11 cellular contexts compared by ENCODE assay signal in the genomic region with DNA sequence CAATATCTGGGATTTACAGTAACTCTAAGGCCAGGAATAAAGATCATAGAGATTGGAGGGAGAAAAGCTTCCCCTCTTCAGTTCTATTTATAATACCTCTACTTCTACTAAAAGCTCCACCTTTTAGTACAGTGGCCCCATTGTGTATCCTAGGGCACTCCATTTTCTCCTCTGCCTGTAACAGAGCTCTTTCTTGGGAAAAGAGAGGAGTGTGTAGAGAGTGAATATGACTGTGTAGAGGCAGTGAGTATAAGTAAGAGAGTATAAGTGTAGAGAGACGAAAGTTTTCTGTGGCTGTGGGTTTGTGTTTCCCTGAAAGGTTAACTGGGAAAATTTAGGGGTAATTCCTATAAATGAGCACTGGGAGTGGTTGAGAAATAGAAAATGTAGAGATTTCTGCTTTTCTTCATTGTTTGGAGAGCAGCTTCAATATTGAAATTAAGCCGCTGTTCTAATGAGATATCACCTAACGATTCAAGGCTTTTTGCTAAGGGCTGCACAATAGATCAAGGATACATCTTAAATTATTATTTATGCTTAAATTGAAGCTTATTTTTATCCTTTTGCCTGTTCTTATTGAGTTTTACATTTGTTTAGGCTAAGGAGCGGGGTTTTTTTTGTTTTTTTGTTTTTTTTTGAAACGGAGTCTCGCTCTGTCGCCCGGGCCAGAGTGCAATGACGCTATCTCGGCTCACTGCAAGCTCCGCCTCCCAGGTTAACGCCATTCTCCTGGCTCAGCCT. TPM values are rescaled to one million over a fixed set of nuclear protein-coding genes. Genes with fewer than 3 reads are reported as not detected.
A peak's percentile ranks its signal among the peaks of the same experiment; 100 is the strongest.
DNase-seq lines count a peak whose midpoint lies in the region; ATAC-seq and TF ChIP-seq lines count a peak whose summit lies in the region.
"Had no signal": no experiment of that assay in that cellular context is flagged by ENCODE, and none has a peak within 500 bp of the region (broad histone marks: within the 10 kb centered on the region; RNA-seq: fewer than 3 reads in every experiment).

No MANE protein-coding gene starts in this region.

- peaks cover 70% of the 10 kb centered on the region for H3K4me1 ChIP-seq in GM23338 (ENCODE audit: insufficient read depth)

- H4K20me1 ChIP-seq in GM23338 (replicated peaks; ENCODE audit: insufficient read depth) = no peaks in the 10 kb centered on the region

- TF ChIP-seq CTCF in GM23338 (conservative IDR thresholded peaks at IDR 0.05; ENCODE audit: low read depth in 2 of 2) (no peak), activated B cell treated with CpG ODN at 0.5 μM for 24 hours (IDR thresholded peaks at IDR 0.05) (no peak)

- DNase-seq in GM23338 (ENCODE audit: low spot score) = no peak
- no peak for DNase-seq in activated B cell treated with CpG ODN at 0.5 μM for 24 hours
- DNase-seq in immature natural killer cell = no peak
- no peak for DNase-seq in stimulated activated naive B cell treated with anti-CD40 and anti-IgM and Interleukin-4, amounts not matched to agents 10 μg/mL and 1 μg/mL and 100 μg/mL, for 72 hours
- no peak for DNase-seq in NCI-H2227 (lab: John Stamatoyannopoulos, UW; ENCODE audit: unreplicated experiment)
- no peak for DNase-seq in NCI-H82 (lab: John Stamatoyannopoulos, UW)
- no peak for DNase-seq in ureter (ENCODE audit: low spot score)
- DNase-seq: DMS153; NCI-H187; spleen; stimulated activated CD8-positive, alpha-beta memory T cell treated with anti-CD3 and anti-CD28 coated beads, Interleukin-4, amount 100 ng/mL, for 48 hours had no signal

- peak overlapping the region; percentile 62 for H3K4me2 ChIP-seq in GM23338

- H3K4me1 Mint-ChIP-seq in GM23338 = peaks cover 65% of the 10 kb centered on the region
- H3K4me1 Mint-ChIP-seq in activated B cell treated with CpG ODN at 0.5 μM for 24 hours = peaks cover 73% of the 10 kb centered on the region
- peaks cover 89 to 97% of the 10 kb centered on the region in 2 donors for H3K4me1 Mint-ChIP-seq in immature natural killer cell
- peaks cover 49 to 73% of the 10 kb centered on the region in 2 donors for H3K4me1 Mint-ChIP-seq in stimulated activated naive B cell treated with anti-CD40 and anti-IgM and Interleukin-4, amounts not matched to agents 10 μg/mL and 1 μg/mL and 100 μg/mL, for 72 hours

- H3K36me3 Mint-ChIP-seq in GM23338 (ENCODE audit: low read depth) (peaks cover 23% of the 10 kb centered on the region; the same call in 2 of the 3 replicates), activated B cell treated with CpG ODN at 0.5 μM for 24 hours (ENCODE audit: low read depth) (peaks cover 52% of the 10 kb centered on the region), immature natural killer cell (peaks cover 11 to 28% (median 13%) of the 10 kb centered on the region in 3 donors)
- peaks cover 46 to 53% of the 10 kb centered on the region in 2 donors for H3K36me3 Mint-ChIP-seq in stimulated activated naive B cell treated with anti-CD40 and anti-IgM and Interleukin-4, amounts not matched to agents 10 μg/mL and 1 μg/mL and 100 μg/mL, for 72 hours

- H3K27me3 Mint-ChIP-seq in GM23338 (ENCODE audit: insufficient read depth, low read depth, poor library complexity) = peaks cover 9% of the 10 kb centered on the region
- no peaks in the 10 kb centered on the region for H3K27me3 Mint-ChIP-seq in activated B cell treated with CpG ODN at 0.5 μM for 24 hours
- peaks cover 0 to 3% (median 2%) of the 10 kb centered on the region in 3 donors for H3K27me3 Mint-ChIP-seq in immature natural killer cell (ENCODE audit: low read depth in 3 of 3)
- no peaks in the 10 kb centered on the region for H3K27me3 Mint-ChIP-seq in stimulated activated naive B cell treated with anti-CD40 and anti-IgM and Interleukin-4, amounts not matched to agents 10 μg/mL and 1 μg/mL and 100 μg/mL, for 72 hours

- no peak overlapping the region for H2AFZ ChIP-seq in GM23338

- no peaks in the 10 kb centered on the region for H3K36me3 ChIP-seq in GM23338 (ENCODE audit: insufficient read depth)

- H3K27ac Mint-ChIP-seq in GM23338 = peak overlapping the region; percentile 87
- H3K27ac Mint-ChIP-seq in activated B cell treated with CpG ODN at 0.5 μM for 24 hours = peak overlapping the region; percentile 13
- H3K27ac Mint-ChIP-seq in immature natural killer cell = peak overlapping the region; percentile 37 to 88 (median 80)
- peak overlapping the region; percentile 72 for H3K27ac Mint-ChIP-seq in stimulated activated naive B cell treated with anti-CD40 and anti-IgM and Interleukin-4, amounts not matched to agents 10 μg/mL and 1 μg/mL and 100 μg/mL, for 72 hours

- no peaks in the 10 kb centered on the region for H3K9me2 ChIP-seq in GM23338 (ENCODE audit: insufficient read depth)

- intact Hi-C loops in activated B cell treated with CpG ODN at 0.5 μM for 24 hours (cut with micrococcal nuclease) = no loop called here

- H3K9me3 Mint-ChIP-seq in GM23338 = no peaks in the 10 kb centered on the region
- no peaks in the 10 kb centered on the region for H3K9me3 Mint-ChIP-seq in activated B cell treated with CpG ODN at 0.5 μM for 24 hours
- H3K9me3 Mint-ChIP-seq in immature natural killer cell = no peaks in the 10 kb centered on the region
- no peaks in the 10 kb centered on the region for H3K9me3 Mint-ChIP-seq in stimulated activated naive B cell treated with anti-CD40 and anti-IgM and Interleukin-4, amounts not matched to agents 10 μg/mL and 1 μg/mL and 100 μg/mL, for 72 hours

- H3K4me3 Mint-ChIP-seq in GM23338 = no peak overlapping the region
- no peak overlapping the region for H3K4me3 Mint-ChIP-seq in activated B cell treated with CpG ODN at 0.5 μM for 24 hours
- H3K4me3 Mint-ChIP-seq in immature natural killer cell = peak overlapping the region in 4 of 5 donors; percentile 42 to 59 (median 50)
- peak overlapping the region in 1 of 2 donors; percentile 15 for H3K4me3 Mint-ChIP-seq in stimulated activated naive B cell treated with anti-CD40 and anti-IgM and Interleukin-4, amounts not matched to agents 10 μg/mL and 1 μg/mL and 100 μg/mL, for 72 hours

- peaks cover 93% of the 10 kb centered on the region for H3K79me2 ChIP-seq in GM23338 (replicated peaks; ENCODE audit: insufficient read depth)

- H3F3A ChIP-seq in GM23338 (replicated peaks; ENCODE audit: low read depth) = no peaks in the 10 kb centered on the region

- no peak overlapping the region for H3K4me3 ChIP-seq in GM23338
- H3K4me3 ChIP-seq: spleen had no signal

- H3K27ac ChIP-seq in GM23338 (ENCODE audit: low read depth) = peak overlapping the region; percentile 86

- POLR2A ChIA-PET in activated B cell treated with CpG ODN at 0.5 μM for 24 hours (lab: Charles Lee) = interaction anchor here (0.6 kb wide), 1 partner anchor 52 kb away, joined by 3 read pairs; no protein-coding TSS in a partner anchor

- no peaks in the 10 kb centered on the region for H3K27me3 ChIP-seq in GM23338 (ENCODE audit: insufficient read depth)
- H3K27me3 ChIP-seq: spleen had no signal

- ATAC-seq in GM23338 (no peak), activated B cell treated with CpG ODN at 0.5 μM for 24 hours (ENCODE audit: low read depth) (no peak)
- ATAC-seq in stimulated activated naive B cell treated with anti-CD40 and anti-IgM and Interleukin-4, amounts not matched to agents 10 μg/mL and 1 μg/mL and 100 μg/mL, for 72 hours (replicated peaks) = no peak

- CTCF ChIA-PET in activated B cell treated with CpG ODN at 0.5 μM for 24 hours (lab: Charles Lee) = interaction anchor here (1.3 kb wide), 1 partner anchor 75 kb away, joined by 4 read pairs; no protein-coding TSS in a partner anchor

TF ChIP-seq in GM23338, 12 proteins besides CTCF, POLR2A, EP300 and RAD21 (continues in another document):
- TF ChIP-seq CREB1 (CRISPR knock-in tag; IDR thresholded peaks at IDR 0.05; ENCODE audit: low read depth) = no peak
- TF ChIP-seq ZNF114 (CRISPR knock-in tag; IDR thresholded peaks at IDR 0.05) = no peak
- no peak for TF ChIP-seq ZNF331 (CRISPR knock-in tag; IDR thresholded peaks at IDR 0.05; ENCODE audit: low read depth)
- TF ChIP-seq NANOG (IDR thresholded peaks at IDR 0.05; ENCODE audit: borderline replicate concordance) = no peak
- TF ChIP-seq POLR2AphosphoS5 (IDR thresholded peaks at IDR 0.05; ENCODE audit: low read depth) = no peak

RNA-seq across cellular contexts. Expression of a gene that starts 6.8 kb away (rescaled TPM):
- total RNA-seq in GM23338 (2014; rRNA removed; shearing (Covaris generic)) = 136 and 159 TPM in 2 replicates
- polyA plus RNA-seq in GM23338 (2016; fragmentation: Nextera tagmentation; extraction: Ambion mirVana) = 92.7 and 92.9 TPM in 2 replicates
- total RNA-seq in activated B cell treated with CpG ODN at 0.5 μM for 24 hours = 187 and 227 TPM in 2 replicates
- 100 to 1,000 TPM; 179 to 346 (median 238) TPM for polyA plus RNA-seq in immature natural killer cell
- total RNA-seq in ureter = 260 TPM

RNA-seq across cellular contexts. Expression of a gene that starts 42.8 kb away (rescaled TPM):
- total RNA-seq in GM23338 (2014; rRNA removed; shearing (Covaris generic)) = 1.5 and 1.8 TPM in 2 replicates
- polyA plus RNA-seq in GM23338 (2016; fragmentation: Nextera tagmentation; extraction: Ambion mirVana) (0.45 and 0.54 TPM in 2 replicates), immature natural killer cell (under 1 TPM in 1 of 3 donors, not detected in 2; 0.16 TPM)
- total RNA-seq in activated B cell treated with CpG ODN at 0.5 μM for 24 hours (1.3 and 2.9 TPM in 2 replicates), ureter (8.9 TPM)

Comparison
In these comparisons a context has a peak if more than half of its experiments do, and no peak if none do; other contexts are left out.
1. H3K27ac Mint-ChIP-seq: peak in every context shown above with its lines; median percentile 87 in GM23338; 80 in immature natural killer cell; 72 in stimulated activated naive B cell treated with anti-CD40 and anti-IgM and Interleukin-4, amounts not matched to agents 10 μg/mL and 1 μg/mL and 100 μg/mL, for 72 hours; 13 in activated B cell treated with CpG ODN at 0.5 μM for 24 hours.
2. H3K4me3 Mint-ChIP-seq: peak in immature natural killer cell (4 of 5); none in GM23338 (single experiment) and activated B cell treated with CpG ODN at 0.5 μM for 24 hours (single experiment).